In genomic region chr17:11340798-11341197, GRCh38 we compare ENCODE assay signal across 16 cellular contexts.
DNase-seq lines count a peak whose midpoint lies in the region; ATAC-seq and TF ChIP-seq lines count a peak whose summit lies in the region.
"Had no signal": no experiment of that assay in that cellular context is flagged by ENCODE, and none has a peak within 500 bp of the region (broad histone marks: within the 10 kb centered on the region; RNA-seq: fewer than 3 reads in every experiment).

No MANE protein-coding gene starts in this region.

- no peaks in the 10 kb centered on the region for H3K36me3 ChIP-seq in transverse colon
- no peaks in the 10 kb centered on the region for H3K36me3 ChIP-seq in neural progenitor cell

- TF ChIP-seq CTCF in transverse colon (IDR thresholded peaks at IDR 0.05) (no peak), neural progenitor cell (IDR thresholded peaks at IDR 0.05) (no peak)

- H3K9ac ChIP-seq in neural progenitor cell = no peak overlapping the region
- H3K9ac ChIP-seq: GM23248 had no signal

- H4K20me1 ChIP-seq in neural progenitor cell (ENCODE audit: low read depth) = no peaks in the 10 kb centered on the region

- TF ChIP-seq POLR2A in transverse colon (IDR thresholded peaks at IDR 0.05) = no peak

- no peaks in the 10 kb centered on the region for H3K79me2 ChIP-seq in neural progenitor cell (ENCODE audit: low read depth)

- ATAC-seq in left colon = peak; percentile 91

- DNase-seq in left colon (peak in 1 of 2 donors; percentile 42), mucosa of gallbladder (ENCODE audit: low spot score) (peak; percentile 50), transverse colon (peak; percentile 38), neural progenitor cell (ENCODE audit: low spot score) (no peak), cerebellar nuclear complex (lab: John Stamatoyannopoulos, UW) (no peak), GM19238 (ENCODE audit: insufficient read length, low spot score) (no peak)
- DNase-seq: C1 segment of cervical spinal cord; Calu3; CD4-positive, alpha-beta memory T cell; COR-L47; DMS53; DMS79 treated with DMSO at 0.1 percent for 48 hours; GF-D8; GM23248; H7; HCEC 1CT had no signal

- H3K4me3 ChIP-seq in transverse colon = no peak overlapping the region
- no peak overlapping the region for H3K4me3 ChIP-seq in neural progenitor cell
- H3K4me3 ChIP-seq: GM23248 had no signal

- no peaks in the 10 kb centered on the region for H3K9me3 Mint-ChIP-seq in neural progenitor cell

- no peaks in the 10 kb centered on the region for H3F3A ChIP-seq in neural progenitor cell (ENCODE audit: low read depth)

- H3K4me3 Mint-ChIP-seq in neural progenitor cell = no peak overlapping the region
- H3K4me3 Mint-ChIP-seq: CD4-positive, alpha-beta memory T cell had no signal

- H3K9me3 ChIP-seq in transverse colon = no peaks in the 10 kb centered on the region
- no peaks in the 10 kb centered on the region for H3K9me3 ChIP-seq in neural progenitor cell (ENCODE audit: low read depth)

- intact Hi-C loops in left colon (cut with DNase I, micrococcal nuclease) = no loop called here
- intact Hi-C loops in transverse colon (cut with DNase I; ENCODE audit: low total_unique reads) = no loop called here

- H3K27ac ChIP-seq in transverse colon = no peak overlapping the region
- H3K27ac ChIP-seq in neural progenitor cell = no peak overlapping the region
- H3K27ac ChIP-seq: GM23248 had no signal

- H3K4me1 ChIP-seq in transverse colon (no peaks in the 10 kb centered on the region), neural progenitor cell (no peaks in the 10 kb centered on the region)

- H2AFZ ChIP-seq in neural progenitor cell (replicated peaks) = no peak overlapping the region
- H2AFZ ChIP-seq: GM23248 had no signal

- H3K27me3 ChIP-seq in transverse colon (no peaks in the 10 kb centered on the region), neural progenitor cell (no peaks in the 10 kb centered on the region)

- no peak overlapping the region for H3K27ac Mint-ChIP-seq in neural progenitor cell
- H3K27ac Mint-ChIP-seq: CD4-positive, alpha-beta memory T cell had no signal

- no peak overlapping the region for H3K4me2 ChIP-seq in neural progenitor cell

- no peaks in the 10 kb centered on the region for H3K36me3 Mint-ChIP-seq in neural progenitor cell
- H3K36me3 Mint-ChIP-seq: CD4-positive, alpha-beta memory T cell had no signal

- H3K4me1 Mint-ChIP-seq in neural progenitor cell = no peaks in the 10 kb centered on the region
- H3K4me1 Mint-ChIP-seq: CD4-positive, alpha-beta memory T cell had no signal

- H3K27me3 Mint-ChIP-seq in neural progenitor cell (ENCODE audit: insufficient read depth, low read depth) = peaks cover 3% of the 10 kb centered on the region

- in situ Hi-C loops in transverse colon (cut with MboI; ENCODE audit: low pct_ligation_motif_present in 1 of 4, low pct_unique_long_range_greater_than_20kb in 1 of 4, low sequenced_read_pairs in 3 of 4) = no loop called here

- WGBS in transverse colon (ENCODE audit: low coverage in 1 of 2), 2 donors = 43 to 66% methylated on average over 2 to 3 of the region's 3 CpGs

- TF ChIP-seq EP300 in transverse colon (IDR thresholded peaks at IDR 0.05; ENCODE audit: low read depth) = no peak

Comparison
In these comparisons a context has a peak if more than half of its experiments do, and no peak if none do; other contexts are left out.
1. DNase-seq: peak in mucosa of gallbladder (single experiment) and transverse colon (single experiment); none in neural progenitor cell (single experiment), cerebellar nuclear complex (0 of 2) and GM19238 (single experiment).